Comparison of ENCODE assay signal across 8 cellular contexts in genomic region chr14:73491256-73491976, GRCh38. TPM values are rescaled to one million over a fixed set of nuclear protein-coding genes. Genes with fewer than 3 reads are reported as not detected.
DNase-seq lines count a peak whose midpoint lies in the region; ATAC-seq and TF ChIP-seq lines count a peak whose summit lies in the region.

No MANE protein-coding gene starts in this region.

- DNase-seq in ELR (ENCODE audit: low read depth) (peak; percentile 75), LoVo (ENCODE audit: low spot score) (peak; percentile 42), T-cell (peak; percentile 23 to 71 (median 60)), anterior cingulate cortex (lab: John Stamatoyannopoulos, UW) (peak in 35 of 58 donors; percentile 14 to 69 (median 39)), smooth muscle cell (lab: John Stamatoyannopoulos, UW; ENCODE audit: unreplicated experiment) (peak; percentile 28), mesenteric fat pad (ENCODE audit: low spot score) (no peak)

- H3K27ac Mint-ChIP-seq in T-cell, result peak overlapping the region; percentile 66 to 87

- H3K4me1 ChIP-seq in iPS-15b (ENCODE audit: control insufficient read depth, insufficient read depth, low read length), result peaks cover 13% of the 10 kb centered on the region
- peaks cover 15% of the 10 kb centered on the region for H3K4me1 ChIP-seq in smooth muscle cell (ENCODE audit: low read depth)

- H3K36me3 Mint-ChIP-seq in T-cell, result peaks cover 23% of the 10 kb centered on the region

- peaks cover 8% of the 10 kb centered on the region for H3K79me2 ChIP-seq in smooth muscle cell (ENCODE audit: low read depth)

- H3K27ac ChIP-seq in smooth muscle cell (ENCODE audit: low read depth), result no peak overlapping the region

- H3K36me3 ChIP-seq in iPS-15b (ENCODE audit: control insufficient read depth, insufficient read depth, low read length) (no peaks in the 10 kb centered on the region), smooth muscle cell (ENCODE audit: low read depth) (no peaks in the 10 kb centered on the region)

- peak overlapping the region; percentile 82 to 90 (median 85) for H3K4me3 Mint-ChIP-seq in T-cell

- peaks cover 40 to 55% (median 53%) of the 10 kb centered on the region in 3 donors for H3K4me1 Mint-ChIP-seq in T-cell

- no peak for TF ChIP-seq CTCF in smooth muscle cell (IDR thresholded peaks at IDR 0.05; ENCODE audit: borderline replicate concordance, insufficient read depth, poor library complexity, severe bottlenecking)

- H3K4me3 ChIP-seq in iPS-15b (ENCODE audit: low read depth, low read length) (peak overlapping the region; percentile 73), smooth muscle cell (peak overlapping the region; percentile 61)

- whole genome bisulfite sequencing in smooth muscle cell (ENCODE audit: low lambda C conversion rate), result 2% methylated on average over 82 of the region's 90 CpGs

- peaks cover 7% of the 10 kb centered on the region for H3F3A ChIP-seq in smooth muscle cell (ENCODE audit: low read depth)

- CTCF ChIA-PET in T-cell (lab: Charles Lee), result interaction anchor here in 1 of 2 donors (0.5 to 1.9 kb wide), 8 partner anchors 16 to 196 kb away, joined by 3 to 9 read pairs (median 4); partner anchors contain the start of genes ACOT2 and NUMB

- H4K20me1 ChIP-seq in smooth muscle cell (ENCODE audit: low read depth), result peaks cover 24% of the 10 kb centered on the region

- no peaks in the 10 kb centered on the region for H3K27me3 Mint-ChIP-seq in T-cell

- H3K27me3 ChIP-seq in iPS-15b (ENCODE audit: control insufficient read depth, insufficient read depth, low read length), result peaks cover 2% of the 10 kb centered on the region
- no peaks in the 10 kb centered on the region for H3K27me3 ChIP-seq in smooth muscle cell (ENCODE audit: low read depth)

- no peaks in the 10 kb centered on the region for H3K9me3 Mint-ChIP-seq in T-cell

- H3K9me3 ChIP-seq in iPS-15b (ENCODE audit: control insufficient read depth, insufficient read depth, low read length) (no peaks in the 10 kb centered on the region), smooth muscle cell (replicated peaks; ENCODE audit: low read depth) (no peaks in the 10 kb centered on the region)

- peak overlapping the region; percentile 91 for H2AFZ ChIP-seq in smooth muscle cell (ENCODE audit: low read depth)

- peak overlapping the region; percentile 90 for H3K4me2 ChIP-seq in smooth muscle cell

- POLR2A ChIA-PET in T-cell (lab: Charles Lee), result interaction anchor here in 1 of 2 donors (1.0 kb wide), 1 partner anchor 36 kb away, joined by 4 read pairs; no protein-coding TSS in a partner anchor

- H3K9ac ChIP-seq in iPS-15b (ENCODE audit: low read depth, low read length), result peak overlapping the region; percentile 65
- no peak overlapping the region for H3K9ac ChIP-seq in smooth muscle cell (ENCODE audit: low read depth)

- ATAC-seq in GM21825 (IDR thresholded peaks at IDR 0.05; ENCODE audit: unreplicated experiment) (peak; percentile 45), T-cell (replicated peaks in 1 of 4) (peak; percentile 71 to 73 (median 72))

RNA-seq across cellular contexts. Expression of gene RIOX1, which starts 0.7 kb away (rescaled TPM):
- 10 to 100 TPM; 23.5 to 38.6 (median 35.2) TPM for total RNA-seq in T-cell
- 2.7 and 5.7 TPM in 2 replicates for total RNA-seq in smooth muscle cell
- 7.9 and 10.6 TPM in 2 replicates for polyA plus RNA-seq in smooth muscle cell
- total RNA-seq in mesenteric fat pad, result 11.0 TPM

RNA-seq across cellular contexts. Expression of gene NUMB, which starts 33.1 kb away (rescaled TPM):
- 10 to 100 TPM; 45.1 to 52.6 (median 49.1) TPM for total RNA-seq in T-cell
- total RNA-seq in smooth muscle cell, result 34.5 and 39.7 TPM in 2 replicates
- 54.6 and 57.4 TPM in 2 replicates for polyA plus RNA-seq in smooth muscle cell
- total RNA-seq in mesenteric fat pad, result 76.4 TPM

RNA-seq across cellular contexts. Expression of gene ACOT1, which starts 45.5 kb away (rescaled TPM):
- total RNA-seq in T-cell, result 1 to 10 TPM in 4 of 5 donors, under 1 TPM in 1; 0.23 to 2.7 (median 1.9) TPM
- total RNA-seq in smooth muscle cell, result 7.9 and 13.1 TPM in 2 replicates
- polyA plus RNA-seq in smooth muscle cell, result 4.3 and 7.3 TPM in 2 replicates
- total RNA-seq in mesenteric fat pad, result 12.7 TPM
